8 cellular contexts compared by ENCODE assay signal in genomic region chrX:2608638-2609430, GRCh38.
DNase-seq lines count a peak whose midpoint lies in the region; ATAC-seq and TF ChIP-seq lines count a peak whose summit lies in the region.

No MANE protein-coding gene starts in this region.

- WGBS in mammary epithelial cell (ENCODE audit: low coverage, missing lambda C conversion rate): no CpG with 5 or more reads among the region's 63 CpGs

- peak overlapping the region; percentile 74 for H3K4me2 ChIP-seq in mammary epithelial cell (ENCODE audit: insufficient read depth, low read depth, low read length)

- H3K9me3 ChIP-seq in mammary epithelial cell (replicated peaks; ENCODE audit: insufficient read depth, low read length): peaks cover 2% of the 10 kb centered on the region

- TF ChIP-seq CTCF in mammary epithelial cell (conservative IDR thresholded peaks at IDR 0.05 in 1 of 2, IDR thresholded peaks at IDR 0.05 in 1 of 2; ENCODE audit: extremely low read depth in 1 of 2, insufficient read depth in 1 of 2, low read depth in 1 of 2, low read length in 2 of 2): no peak

- peak; percentile 69 for TF ChIP-seq POLR2A in GM18526 (IDR thresholded peaks at IDR 0.05; ENCODE audit: extremely low read depth, insufficient read length)

- H3K27ac ChIP-seq in mammary epithelial cell (ENCODE audit: insufficient read depth, low read depth, low read length): peak overlapping the region; percentile 44

- dilution Hi-C loops in mammary epithelial cell (cut with HindIII; ENCODE audit: low sequenced_read_pairs): no loop called here

- peak overlapping the region; percentile 63 for H3K9ac ChIP-seq in mammary epithelial cell (ENCODE audit: insufficient read depth, low read length)

- H3K4me3 ChIP-seq in mammary epithelial cell (replicated peaks in 1 of 3; ENCODE audit: insufficient read depth in 1 of 3, low read depth in 2 of 3, low read length in 3 of 3): peak overlapping the region; percentile 60 to 67 (median 64)

- H3K4me1 ChIP-seq in mammary epithelial cell (ENCODE audit: insufficient read depth, low read length): peaks cover 4% of the 10 kb centered on the region

- CTCF ChIA-PET in mammary epithelial cell (lab: Charles Lee; ENCODE audit: low non-redundant PET): no interaction called here

- peak; percentile 95 for ATAC-seq in HG03039 (IDR thresholded peaks at IDR 0.05; ENCODE audit: unreplicated experiment)

- no peaks in the 10 kb centered on the region for H4K20me1 ChIP-seq in mammary epithelial cell (ENCODE audit: insufficient read depth, low read length)

- in situ Hi-C loops in mammary epithelial cell (cut with MboI; ENCODE audit: low sequenced_read_pairs in 2 of 2): no loop called here

- intact Hi-C loops in mammary epithelial cell (cut with micrococcal nuclease): no loop called here

- peak; percentile 72 for DNase-seq in SW480 (ENCODE audit: low spot score)
- DNase-seq in mammary epithelial cell: peak; percentile 84
- DNase-seq in kidney tubule cell (ENCODE audit: low spot score): peak; percentile 86
- DNase-seq in stimulated activated CD4-positive, alpha-beta T cell treated with anti-CD3 and anti-CD28 coated beads, Interleukin-2, amount 100 ng/mL, for 24 hours: peak; percentile 89
- DNase-seq in GOT3 (lab: John Stamatoyannopoulos, UW): no peak
- DNase-seq in stimulated activated naive CD4-positive, alpha-beta T cell treated with Interleukin-2 at 50 U/mL for 16 hours (lab: John Stamatoyannopoulos, UW): no peak

- H3K36me3 ChIP-seq in mammary epithelial cell (ENCODE audit: insufficient read depth, low read length): no peaks in the 10 kb centered on the region

- H2AFZ ChIP-seq in mammary epithelial cell (ENCODE audit: low read depth, low read length): peak overlapping the region; percentile 94

- no peaks in the 10 kb centered on the region for H3K27me3 ChIP-seq in mammary epithelial cell (ENCODE audit: insufficient read depth, low read length)

- BruUV-seq in mammary epithelial cell (replicated peaks; lab: Mats Ljungman, UMichigan): no TSS peak

- peaks cover 9% of the 10 kb centered on the region for H3K79me2 ChIP-seq in mammary epithelial cell (ENCODE audit: insufficient read depth, low read length)

Comparison
In these comparisons a context has a peak if more than half of its experiments do, and no peak if none do; other contexts are left out.
1. DNase-seq: peak in SW480 (single experiment), mammary epithelial cell (single experiment), kidney tubule cell (single experiment) and stimulated activated CD4-positive, alpha-beta T cell treated with anti-CD3 and anti-CD28 coated beads, Interleukin-2, amount 100 ng/mL, for 24 hours (2 of 2); none in GOT3 (single experiment) and stimulated activated naive CD4-positive, alpha-beta T cell treated with Interleukin-2 at 50 U/mL for 16 hours (single experiment).